ENCODE assay signal across 7 cellular contexts in genomic region chr20:848731-849130, GRCh38. TPM values are rescaled to one million over a fixed set of nuclear protein-coding genes. Genes with fewer than 3 reads are reported as not detected.
A peak's percentile ranks its signal among the peaks of the same experiment; 100 is the strongest.
DNase-seq lines count a peak whose midpoint lies in the region; ATAC-seq and TF ChIP-seq lines count a peak whose summit lies in the region.
"Not testable (repeated sequence)": the region's sequence is repeated elsewhere in the genome, so short reads cannot be mapped to it uniquely, and the experiment has no call there.

No MANE protein-coding gene starts in this region.

- H3K79me1 ChIP-seq in neuronal stem cell (ENCODE audit: low read depth, low read length) = not testable (repeated sequence)

- H3K27ac ChIP-seq in BLaER1 = peak overlapping the region; percentile 80; the same call in 1 of the 2 replicates
- H3K27ac ChIP-seq in CD4-positive, alpha-beta T cell (ENCODE audit: low read depth, low read length); naive thymus-derived CD4-positive, alpha-beta T cell (ENCODE audit: low read depth, low read length); neuronal stem cell (replicated peaks; ENCODE audit: low read length): not testable (repeated sequence)

- H3K27me3 ChIP-seq in BLaER1; CD4-positive, alpha-beta T cell (ENCODE audit: control insufficient read depth, insufficient read depth, low read length); Loucy (ENCODE audit: insufficient read depth, low read length, poor library complexity, severe bottlenecking); naive thymus-derived CD4-positive, alpha-beta T cell (ENCODE audit: control insufficient read depth in 2 of 2, insufficient read depth in 2 of 2, low read length in 2 of 2): not testable (repeated sequence)
- H3K27me3 ChIP-seq in neuronal stem cell (ENCODE audit: control insufficient read depth in 3 of 3, insufficient read depth in 3 of 3, low read depth in 1 of 3, low read length in 3 of 3) = peaks cover 0 to 21% (median 0%) of the 10 kb centered on the region in 3 experiments

- POLR2A ChIA-PET in CD4-positive, alpha-beta T cell (lab: Charles Lee) = interaction anchor here (0.6 to 7.5 kb wide), 2 partner anchors 15 to 34 kb away, joined by 3 to 109 read pairs; partner anchors contain the start of gene FAM110A
- POLR2A ChIA-PET in naive thymus-derived CD4-positive, alpha-beta T cell (lab: Charles Lee) = interaction anchor here (0.7 to 1.7 kb wide), 2 partner anchors 15 to 74 kb away, joined by 3 to 4 read pairs; partner anchors contain the start of gene FAM110A

- H3K4ac ChIP-seq in neuronal stem cell (ENCODE audit: low read length) = not testable (repeated sequence)

- H2BK120ac ChIP-seq in neuronal stem cell (ENCODE audit: low read depth, low read length) = not testable (repeated sequence)

- not testable (repeated sequence) for H3K4me3 Mint-ChIP-seq in CD4-positive, alpha-beta T cell; T-helper 17 cell; activated naive CD4-positive, alpha-beta T cell treated with anti-CD3 and anti-CD28 coated beads, Interleukin-2, amount 50 U/mL, for 24 hours
- H3K4me3 Mint-ChIP-seq in naive thymus-derived CD4-positive, alpha-beta T cell = peak overlapping the region in 5 of 10 donors; percentile 1 to 97 (median 42)

- not testable (repeated sequence) for H2AFZ ChIP-seq in Loucy (ENCODE audit: low read length); neuronal stem cell (ENCODE audit: low read length)

- peaks cover 62% of the 10 kb centered on the region for H4K20me1 ChIP-seq in BLaER1
- H4K20me1 ChIP-seq in Loucy (ENCODE audit: insufficient read depth, low read length, poor library complexity, severe bottlenecking) = not testable (repeated sequence)

- H3K4me2 ChIP-seq in BLaER1 = peak overlapping the region; percentile 99
- not testable (repeated sequence) for H3K4me2 ChIP-seq in Loucy (ENCODE audit: low read depth, low read length, poor library complexity, severe bottlenecking); neuronal stem cell (ENCODE audit: insufficient read depth, low read length, poor library complexity, severe bottlenecking)

- peaks cover 42% of the 10 kb centered on the region for H3K79me2 ChIP-seq in Loucy (ENCODE audit: insufficient read depth, low read length)

- H3K14ac ChIP-seq in neuronal stem cell (ENCODE audit: low read length) = not testable (repeated sequence)

- H3K4me3 ChIP-seq in BLaER1 = peak overlapping the region; percentile 87; the same call in 1 of the 2 replicates
- not testable (repeated sequence) for H3K4me3 ChIP-seq in Loucy (ENCODE audit: low read length, poor library complexity, severe bottlenecking); naive thymus-derived CD4-positive, alpha-beta T cell (ENCODE audit: low read length); neuronal stem cell (ENCODE audit: low read length in 2 of 2)

- H3K27me3 Mint-ChIP-seq in CD4-positive, alpha-beta T cell; T-helper 17 cell; activated naive CD4-positive, alpha-beta T cell treated with anti-CD3 and anti-CD28 coated beads, Interleukin-2, amount 50 U/mL, for 24 hours; naive thymus-derived CD4-positive, alpha-beta T cell: not testable (repeated sequence)

- peaks cover 67% of the 10 kb centered on the region for H3K4me1 Mint-ChIP-seq in CD4-positive, alpha-beta T cell (ENCODE audit: low read depth)
- H3K4me1 Mint-ChIP-seq in T-helper 17 cell = peaks cover 40% of the 10 kb centered on the region
- peaks cover 67% of the 10 kb centered on the region for H3K4me1 Mint-ChIP-seq in activated naive CD4-positive, alpha-beta T cell treated with anti-CD3 and anti-CD28 coated beads, Interleukin-2, amount 50 U/mL, for 24 hours
- peaks cover 47 to 74% (median 70%) of the 10 kb centered on the region in 7 donors for H3K4me1 Mint-ChIP-seq in naive thymus-derived CD4-positive, alpha-beta T cell

- H3K9me3 ChIP-seq in BLaER1; CD4-positive, alpha-beta T cell (ENCODE audit: control insufficient read depth, low read length); Loucy (ENCODE audit: insufficient read depth, low read depth, low read length); T-helper 17 cell (ENCODE audit: control insufficient read depth, low read length, poor library complexity, severe bottlenecking); naive thymus-derived CD4-positive, alpha-beta T cell (ENCODE audit: control insufficient read depth in 2 of 3, low read length in 3 of 3); neuronal stem cell (replicated peaks in 1 of 2; ENCODE audit: control insufficient read depth in 2 of 2, insufficient read depth in 1 of 2, low read depth in 1 of 2, low read length in 2 of 2): not testable (repeated sequence)

- H3K27ac Mint-ChIP-seq in CD4-positive, alpha-beta T cell = peak overlapping the region; percentile 14
- H3K27ac Mint-ChIP-seq in T-helper 17 cell = peak overlapping the region; percentile 41
- peak overlapping the region; percentile 35 for H3K27ac Mint-ChIP-seq in activated naive CD4-positive, alpha-beta T cell treated with anti-CD3 and anti-CD28 coated beads, Interleukin-2, amount 50 U/mL, for 24 hours
- H3K27ac Mint-ChIP-seq in naive thymus-derived CD4-positive, alpha-beta T cell = peak overlapping the region in 6 of 9 donors; percentile 2 to 94 (median 40)

- intact Hi-C loops in CD4-positive, alpha-beta T cell (cut with DNase I, micrococcal nuclease) = not testable (repeated sequence)
- intact Hi-C loops in naive thymus-derived CD4-positive, alpha-beta T cell (cut with micrococcal nuclease) = loop anchor here (5.0 to 10.0 kb wide), 4 partner anchors 196 to 836 kb away; partner anchors contain the start of genes CSNK2A1 (in 1 of the 2), RAD21L1 (in 1 of the 2) and SRXN1 (in 1 of the 2)

- H3K4me1 ChIP-seq in BLaER1 (peaks cover 42% of the 10 kb centered on the region), Loucy (ENCODE audit: insufficient read depth, low read length, poor library complexity, severe bottlenecking) (peaks cover 46% of the 10 kb centered on the region), neuronal stem cell (ENCODE audit: control insufficient read depth in 2 of 2, insufficient read depth in 1 of 2, low read depth in 1 of 2, low read length in 2 of 2) (peaks cover 15 to 24% of the 10 kb centered on the region in 2 donors)
- peaks cover 33 to 40% of the 10 kb centered on the region in 2 donors for H3K4me1 ChIP-seq in naive thymus-derived CD4-positive, alpha-beta T cell (ENCODE audit: control insufficient read depth in 2 of 2, insufficient read depth in 2 of 2, low read length in 2 of 2)

- TF ChIP-seq CTCF in CD4-positive, alpha-beta T cell (IDR thresholded peaks at IDR 0.05); Loucy (conservative IDR thresholded peaks at IDR 0.05; ENCODE audit: low read length): not testable (repeated sequence)

- H3K9me3 Mint-ChIP-seq in CD4-positive, alpha-beta T cell; activated naive CD4-positive, alpha-beta T cell treated with anti-CD3 and anti-CD28 coated beads, Interleukin-2, amount 50 U/mL, for 24 hours: not testable (repeated sequence)
- peaks cover 0 to 10% (median 2%) of the 10 kb centered on the region in 11 donors for H3K9me3 Mint-ChIP-seq in naive thymus-derived CD4-positive, alpha-beta T cell

- not testable (repeated sequence) for DNase-seq in CD4-positive, alpha-beta T cell; T-helper 17 cell; naive thymus-derived CD4-positive, alpha-beta T cell; neuronal stem cell (ENCODE audit: low spot score)

- not testable (repeated sequence) for H2BK15ac ChIP-seq in neuronal stem cell (ENCODE audit: low read length)

- H3K9ac ChIP-seq in BLaER1; neuronal stem cell (ENCODE audit: low read depth, low read length, poor library complexity): not testable (repeated sequence)
- peak overlapping the region; percentile 74 for H3K9ac ChIP-seq in Loucy (ENCODE audit: low read depth, low read length, poor library complexity, severe bottlenecking)

- H3K36me3 ChIP-seq in BLaER1 = peaks cover 19% of the 10 kb centered on the region; the same call in 1 of the 2 replicates
- H3K36me3 ChIP-seq in Loucy (ENCODE audit: insufficient read depth, low read length); naive thymus-derived CD4-positive, alpha-beta T cell (ENCODE audit: control insufficient read depth in 2 of 3, insufficient read depth in 3 of 3, low read length in 3 of 3); neuronal stem cell (replicated peaks in 1 of 2; ENCODE audit: control insufficient read depth in 2 of 2, insufficient read depth in 2 of 2, low read length in 2 of 2): not testable (repeated sequence)

- not testable (repeated sequence) for H4K91ac ChIP-seq in neuronal stem cell (ENCODE audit: low read depth, low read length, poor library complexity)

- not testable (repeated sequence) for H3K23ac ChIP-seq in neuronal stem cell (ENCODE audit: low read depth, low read length, poor library complexity)

- H2AK5ac ChIP-seq in neuronal stem cell (ENCODE audit: low read depth, low read length) = not testable (repeated sequence)

- CTCF ChIA-PET in CD4-positive, alpha-beta T cell (lab: Charles Lee) = interaction anchor here (1.0 kb wide), 1 partner anchor 10 kb away, joined by 3 read pairs; no protein-coding TSS in a partner anchor
- CTCF ChIA-PET in naive thymus-derived CD4-positive, alpha-beta T cell (lab: Charles Lee) = interaction anchor here (1.6 kb wide), 1 partner anchor 24 kb away, joined by 3 read pairs; no protein-coding TSS in a partner anchor

- H3K9me2 ChIP-seq in Loucy (replicated peaks; ENCODE audit: low read depth, low read length) = not testable (repeated sequence)

- ATAC-seq in CD4-positive, alpha-beta T cell (ENCODE audit: poor library complexity); T-helper 17 cell; naive thymus-derived CD4-positive, alpha-beta T cell: not testable (repeated sequence)

- H3K18ac ChIP-seq in neuronal stem cell (ENCODE audit: low read length) = peak overlapping the region; percentile 69

- no CpG with 5 or more reads among the region's 8 CpGs for WGBS in neuronal stem cell (ENCODE audit: extremely low coverage in 2 of 2, insufficient read length in 2 of 2, insufficient replicate concordance in 1 of 2), 2 donors

- not testable (repeated sequence) for H2BK12ac ChIP-seq in neuronal stem cell (ENCODE audit: low read length)

- not testable (repeated sequence) for H4K8ac ChIP-seq in neuronal stem cell (ENCODE audit: low read depth, low read length)

- H3K36me3 Mint-ChIP-seq in CD4-positive, alpha-beta T cell (ENCODE audit: low read depth) = peaks cover 18% of the 10 kb centered on the region
- not testable (repeated sequence) for H3K36me3 Mint-ChIP-seq in T-helper 17 cell (ENCODE audit: low read depth); activated naive CD4-positive, alpha-beta T cell treated with anti-CD3 and anti-CD28 coated beads, Interleukin-2, amount 50 U/mL, for 24 hours
- peaks cover 0 to 43% (median 18%) of the 10 kb centered on the region in 5 donors for H3K36me3 Mint-ChIP-seq in naive thymus-derived CD4-positive, alpha-beta T cell

- not testable (repeated sequence) for H2BK5ac ChIP-seq in neuronal stem cell (ENCODE audit: low read length)

- not testable (repeated sequence) for H3F3A ChIP-seq in Loucy (ENCODE audit: low read depth)

RNA-seq across cellular contexts. Expression of gene FAM110A, which starts 15.2 kb away (rescaled TPM):
- total RNA-seq in CD4-positive, alpha-beta T cell = 1 to 10 TPM; 4.5 to 4.8 TPM
- 10 to 100 TPM; 14.1 to 35.1 TPM for total RNA-seq in T-helper 17 cell
- total RNA-seq in naive thymus-derived CD4-positive, alpha-beta T cell = 10 to 100 TPM; 10.9 to 47.4 (median 23.7) TPM
- polyA plus RNA-seq in naive thymus-derived CD4-positive, alpha-beta T cell = 10 to 100 TPM in 1 of 2 donors, 1 to 10 TPM in 1; 6.6 to 11.9 TPM
- polyA plus RNA-seq in neuronal stem cell (2013, experiment 1 of 2) = 12.2 TPM
- 11.7 TPM for polyA plus RNA-seq in neuronal stem cell (2013, experiment 2 of 2)
